ENCODE assay signal across 1 cellular context in the genomic region with DNA sequence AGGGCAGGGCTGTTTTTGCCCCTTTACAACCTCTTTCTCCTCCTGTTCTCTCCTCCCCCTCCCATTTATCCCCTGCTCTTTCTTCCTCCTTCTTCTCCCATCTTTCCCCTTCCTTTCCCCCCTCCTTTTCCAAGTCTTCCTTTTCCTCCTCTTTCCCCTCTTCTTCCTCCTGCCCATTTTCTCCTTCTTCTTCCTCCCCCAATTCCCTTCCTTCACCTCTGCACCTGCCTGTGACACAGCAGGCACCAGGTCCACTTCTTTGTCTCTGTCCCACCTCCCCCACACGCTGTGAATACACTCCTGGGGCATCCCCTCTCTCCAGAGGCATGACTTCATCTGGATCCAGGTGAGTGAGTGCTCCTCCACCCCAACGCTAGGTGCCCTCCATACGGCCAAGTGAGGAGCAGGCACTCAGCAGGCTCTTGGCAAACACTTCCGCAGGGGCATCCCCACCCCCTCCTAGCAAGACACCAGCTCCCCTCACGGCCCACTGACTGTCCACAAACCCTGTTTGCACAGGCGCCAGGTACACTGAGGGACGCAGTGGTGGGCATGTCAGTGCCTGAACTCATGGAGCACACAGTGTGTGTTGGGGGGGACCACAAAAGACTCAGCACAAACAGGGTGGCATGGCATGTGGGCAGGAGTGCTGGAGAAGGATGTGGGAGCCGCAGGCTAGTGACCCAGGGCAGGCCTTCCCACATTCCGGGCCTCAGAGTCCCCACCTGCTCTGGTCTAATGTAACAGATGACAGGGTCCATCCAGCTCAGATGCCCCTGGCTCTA.
TF ChIP-seq lines count a peak whose summit lies in the region.

No MANE protein-coding gene starts in this region.

TF ChIP-seq in HepG2, 621 proteins besides CTCF, POLR2A, EP300 and RAD21 (continues in another document):
- TF ChIP-seq HNRNPL (IDR thresholded peaks at IDR 0.05; ENCODE audit: low read depth, low read length), result peak; percentile 81; the same call in 1 of the 2 replicates
- TF ChIP-seq EED (CRISPR knock-in tag; IDR thresholded peaks at IDR 0.05), result peak; percentile 82; the same call in 1 of the 2 replicates
- TF ChIP-seq GABPB1 (CRISPR knock-in tag; IDR thresholded peaks at IDR 0.05), result 0 out of 2 replicates have a peak, but pooled peaks have one; percentile 12
- TF ChIP-seq ZNF546 (CRISPR knock-in tag; conservative IDR thresholded peaks at IDR 0.05), result 0 out of 2 replicates have a peak, but pooled peaks have one; percentile 9
- TF ChIP-seq, protein P1, sequence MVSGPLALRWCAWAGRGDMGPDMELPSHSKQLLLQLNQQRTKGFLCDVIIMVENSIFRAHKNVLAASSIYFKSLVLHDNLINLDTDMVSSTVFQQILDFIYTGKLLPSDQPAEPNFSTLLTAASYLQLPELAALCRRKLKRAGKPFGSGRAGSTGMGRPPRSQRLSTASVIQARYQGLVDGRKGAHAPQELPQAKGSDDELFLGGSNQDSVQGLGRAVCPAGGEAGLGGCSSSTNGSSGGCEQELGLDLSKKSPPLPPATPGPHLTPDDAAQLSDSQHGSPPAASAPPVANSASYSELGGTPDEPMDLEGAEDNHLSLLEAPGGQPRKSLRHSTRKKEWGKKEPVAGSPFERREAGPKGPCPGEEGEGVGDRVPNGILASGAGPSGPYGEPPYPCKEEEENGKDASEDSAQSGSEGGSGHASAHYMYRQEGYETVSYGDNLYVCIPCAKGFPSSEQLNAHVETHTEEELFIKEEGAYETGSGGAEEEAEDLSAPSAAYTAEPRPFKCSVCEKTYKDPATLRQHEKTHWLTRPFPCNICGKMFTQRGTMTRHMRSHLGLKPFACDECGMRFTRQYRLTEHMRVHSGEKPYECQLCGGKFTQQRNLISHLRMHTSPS (CRISPR knock-in tag; IDR thresholded peaks at IDR 0.05; ENCODE audit: low read depth), result peak; percentile 60; the same call in 1 of the 2 replicates
- 0 out of 2 replicates have a peak, but pooled peaks have one; percentile 37 for TF ChIP-seq ZNF567 (CRISPR knock-in tag; IDR thresholded peaks at IDR 0.05; ENCODE audit: borderline replicate concordance)
- no peak for TF ChIP-seq WIZ (CRISPR knock-in tag; IDR thresholded peaks at IDR 0.05)
- 0 out of 2 replicates have a peak, but pooled peaks have one; percentile 31 for TF ChIP-seq ZNF577 (CRISPR knock-in tag; IDR thresholded peaks at IDR 0.05; ENCODE audit: borderline replicate concordance, low read depth)
- peak; percentile 30; the same call in 1 of the 2 replicates for TF ChIP-seq ZNF891 (CRISPR knock-in tag; IDR thresholded peaks at IDR 0.05)
- TF ChIP-seq, protein P2, sequence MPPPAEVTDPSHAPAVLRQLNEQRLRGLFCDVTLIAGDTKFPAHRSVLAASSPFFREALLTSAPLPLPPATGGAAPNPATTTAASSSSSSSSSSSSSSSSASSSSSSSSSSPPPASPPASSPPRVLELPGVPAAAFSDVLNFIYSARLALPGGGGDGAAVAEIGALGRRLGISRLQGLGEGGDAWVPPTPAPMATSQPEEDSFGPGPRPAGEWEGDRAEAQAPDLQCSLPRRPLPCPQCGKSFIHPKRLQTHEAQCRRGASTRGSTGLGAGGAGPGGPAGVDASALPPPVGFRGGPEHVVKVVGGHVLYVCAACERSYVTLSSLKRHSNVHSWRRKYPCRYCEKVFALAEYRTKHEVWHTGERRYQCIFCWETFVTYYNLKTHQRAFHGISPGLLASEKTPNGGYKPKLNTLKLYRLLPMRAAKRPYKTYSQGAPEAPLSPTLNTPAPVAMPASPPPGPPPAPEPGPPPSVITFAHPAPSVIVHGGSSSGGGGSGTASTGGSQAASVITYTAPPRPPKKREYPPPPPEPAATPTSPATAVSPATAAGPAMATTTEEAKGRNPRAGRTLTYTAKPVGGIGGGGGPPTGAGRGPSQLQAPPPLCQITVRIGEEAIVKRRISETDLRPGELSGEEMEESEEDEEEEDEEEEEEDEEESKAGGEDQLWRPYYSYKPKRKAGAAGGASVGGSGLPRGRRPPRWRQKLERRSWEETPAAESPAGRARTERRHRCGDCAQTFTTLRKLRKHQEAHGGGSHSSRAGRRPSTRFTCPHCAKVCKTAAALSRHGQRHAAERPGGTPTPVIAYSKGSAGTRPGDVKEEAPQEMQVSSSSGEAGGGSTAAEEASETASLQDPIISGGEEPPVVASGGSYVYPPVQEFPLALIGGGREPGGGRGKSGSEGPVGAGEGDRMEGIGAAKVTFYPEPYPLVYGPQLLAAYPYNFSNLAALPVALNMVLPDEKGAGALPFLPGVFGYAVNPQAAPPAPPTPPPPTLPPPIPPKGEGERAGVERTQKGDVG (CRISPR knock-in tag; IDR thresholded peaks at IDR 0.05; ENCODE audit: borderline replicate concordance), result peak; percentile 5; the same call in 1 of the 2 replicates
- TF ChIP-seq, protein P3, sequence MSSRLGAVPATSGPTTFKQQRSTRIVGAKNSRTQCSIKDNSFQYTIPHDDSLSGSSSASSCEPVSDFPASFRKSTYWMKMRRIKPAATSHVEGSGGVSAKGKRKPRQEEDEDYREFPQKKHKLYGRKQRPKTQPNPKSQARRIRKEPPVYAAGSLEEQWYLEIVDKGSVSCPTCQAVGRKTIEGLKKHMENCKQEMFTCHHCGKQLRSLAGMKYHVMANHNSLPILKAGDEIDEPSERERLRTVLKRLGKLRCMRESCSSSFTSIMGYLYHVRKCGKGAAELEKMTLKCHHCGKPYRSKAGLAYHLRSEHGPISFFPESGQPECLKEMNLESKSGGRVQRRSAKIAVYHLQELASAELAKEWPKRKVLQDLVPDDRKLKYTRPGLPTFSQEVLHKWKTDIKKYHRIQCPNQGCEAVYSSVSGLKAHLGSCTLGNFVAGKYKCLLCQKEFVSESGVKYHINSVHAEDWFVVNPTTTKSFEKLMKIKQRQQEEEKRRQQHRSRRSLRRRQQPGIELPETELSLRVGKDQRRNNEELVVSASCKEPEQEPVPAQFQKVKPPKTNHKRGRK (CRISPR knock-in tag; IDR thresholded peaks at IDR 0.05), result peak; percentile 96
- TF ChIP-seq, protein P4, sequence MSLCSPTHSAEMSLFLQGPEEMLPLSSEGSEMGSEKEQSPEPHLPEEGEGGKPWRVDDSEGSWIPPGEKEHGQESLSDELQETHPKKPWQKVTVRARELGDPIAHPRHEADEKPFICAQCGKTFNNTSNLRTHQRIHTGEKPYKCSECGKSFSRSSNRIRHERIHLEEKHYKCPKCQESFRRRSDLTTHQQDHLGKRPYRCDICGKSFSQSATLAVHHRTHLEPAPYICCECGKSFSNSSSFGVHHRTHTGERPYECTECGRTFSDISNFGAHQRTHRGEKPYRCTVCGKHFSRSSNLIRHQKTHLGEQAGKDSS (CRISPR knock-in tag; IDR thresholded peaks at IDR 0.05; ENCODE audit: borderline replicate concordance, low read depth), result 0 out of 2 replicates have a peak, but pooled peaks have one; percentile 13
- TF ChIP-seq, protein P5, sequence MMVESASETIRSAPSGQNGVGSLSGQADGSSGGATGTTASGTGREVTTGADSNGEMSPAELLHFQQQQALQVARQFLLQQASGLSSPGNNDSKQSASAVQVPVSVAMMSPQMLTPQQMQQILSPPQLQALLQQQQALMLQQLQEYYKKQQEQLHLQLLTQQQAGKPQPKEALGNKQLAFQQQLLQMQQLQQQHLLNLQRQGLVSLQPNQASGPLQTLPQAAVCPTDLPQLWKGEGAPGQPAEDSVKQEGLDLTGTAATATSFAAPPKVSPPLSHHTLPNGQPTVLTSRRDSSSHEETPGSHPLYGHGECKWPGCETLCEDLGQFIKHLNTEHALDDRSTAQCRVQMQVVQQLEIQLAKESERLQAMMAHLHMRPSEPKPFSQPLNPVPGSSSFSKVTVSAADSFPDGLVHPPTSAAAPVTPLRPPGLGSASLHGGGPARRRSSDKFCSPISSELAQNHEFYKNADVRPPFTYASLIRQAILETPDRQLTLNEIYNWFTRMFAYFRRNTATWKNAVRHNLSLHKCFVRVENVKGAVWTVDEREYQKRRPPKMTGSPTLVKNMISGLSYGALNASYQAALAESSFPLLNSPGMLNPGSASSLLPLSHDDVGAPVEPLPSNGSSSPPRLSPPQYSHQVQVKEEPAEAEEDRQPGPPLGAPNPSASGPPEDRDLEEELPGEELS (CRISPR knock-in tag; IDR thresholded peaks at IDR 0.05), result 0 out of 2 replicates have a peak, but pooled peaks have one; percentile 1
- peak; percentile 32; the same call in 1 of the 2 replicates for TF ChIP-seq MYC (CRISPR knock-in tag; IDR thresholded peaks at IDR 0.05; ENCODE audit: borderline replicate concordance)
- 0 out of 2 replicates have a peak, but pooled peaks have one; percentile 2 for TF ChIP-seq ZFP90 (CRISPR knock-in tag; IDR thresholded peaks at IDR 0.05; ENCODE audit: borderline replicate concordance)
- TF ChIP-seq, protein P6, sequence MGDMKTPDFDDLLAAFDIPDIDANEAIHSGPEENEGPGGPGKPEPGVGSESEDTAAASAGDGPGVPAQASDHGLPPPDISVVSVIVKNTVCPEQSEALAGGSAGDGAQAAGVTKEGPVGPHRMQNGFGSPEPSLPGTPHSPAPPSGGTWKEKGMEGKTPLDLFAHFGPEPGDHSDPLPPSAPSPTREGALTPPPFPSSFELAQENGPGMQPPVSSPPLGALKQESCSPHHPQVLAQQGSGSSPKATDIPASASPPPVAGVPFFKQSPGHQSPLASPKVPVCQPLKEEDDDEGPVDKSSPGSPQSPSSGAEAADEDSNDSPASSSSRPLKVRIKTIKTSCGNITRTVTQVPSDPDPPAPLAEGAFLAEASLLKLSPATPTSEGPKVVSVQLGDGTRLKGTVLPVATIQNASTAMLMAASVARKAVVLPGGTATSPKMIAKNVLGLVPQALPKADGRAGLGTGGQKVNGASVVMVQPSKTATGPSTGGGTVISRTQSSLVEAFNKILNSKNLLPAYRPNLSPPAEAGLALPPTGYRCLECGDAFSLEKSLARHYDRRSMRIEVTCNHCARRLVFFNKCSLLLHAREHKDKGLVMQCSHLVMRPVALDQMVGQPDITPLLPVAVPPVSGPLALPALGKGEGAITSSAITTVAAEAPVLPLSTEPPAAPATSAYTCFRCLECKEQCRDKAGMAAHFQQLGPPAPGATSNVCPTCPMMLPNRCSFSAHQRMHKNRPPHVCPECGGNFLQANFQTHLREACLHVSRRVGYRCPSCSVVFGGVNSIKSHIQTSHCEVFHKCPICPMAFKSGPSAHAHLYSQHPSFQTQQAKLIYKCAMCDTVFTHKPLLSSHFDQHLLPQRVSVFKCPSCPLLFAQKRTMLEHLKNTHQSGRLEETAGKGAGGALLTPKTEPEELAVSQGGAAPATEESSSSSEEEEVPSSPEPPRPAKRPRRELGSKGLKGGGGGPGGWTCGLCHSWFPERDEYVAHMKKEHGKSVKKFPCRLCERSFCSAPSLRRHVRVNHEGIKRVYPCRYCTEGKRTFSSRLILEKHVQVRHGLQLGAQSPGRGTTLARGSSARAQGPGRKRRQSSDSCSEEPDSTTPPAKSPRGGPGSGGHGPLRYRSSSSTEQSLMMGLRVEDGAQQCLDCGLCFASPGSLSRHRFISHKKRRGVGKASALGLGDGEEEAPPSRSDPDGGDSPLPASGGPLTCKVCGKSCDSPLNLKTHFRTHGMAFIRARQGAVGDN (CRISPR knock-in tag; IDR thresholded peaks at IDR 0.05), result peak; percentile 23; the same call in 1 of the 2 replicates
- 0 out of 2 replicates have a peak, but pooled peaks have one; percentile 7 for TF ChIP-seq ZNF879 (CRISPR knock-in tag; IDR thresholded peaks at IDR 0.05)
- peak; percentile 18; the same call in 1 of the 2 replicates for TF ChIP-seq MTA1 (CRISPR knock-in tag; IDR thresholded peaks at IDR 0.05; ENCODE audit: borderline replicate concordance)
- TF ChIP-seq NFE2L2 (IDR thresholded peaks at IDR 0.05; ENCODE audit: low read length), result no peak
- no peak for TF ChIP-seq ZNF616 (CRISPR knock-in tag; IDR thresholded peaks at IDR 0.05; ENCODE audit: low read depth)
- TF ChIP-seq ZNF883 (CRISPR knock-in tag; IDR thresholded peaks at IDR 0.05; ENCODE audit: not compliant biosample characterization), result no peak
- TF ChIP-seq, protein P7, sequence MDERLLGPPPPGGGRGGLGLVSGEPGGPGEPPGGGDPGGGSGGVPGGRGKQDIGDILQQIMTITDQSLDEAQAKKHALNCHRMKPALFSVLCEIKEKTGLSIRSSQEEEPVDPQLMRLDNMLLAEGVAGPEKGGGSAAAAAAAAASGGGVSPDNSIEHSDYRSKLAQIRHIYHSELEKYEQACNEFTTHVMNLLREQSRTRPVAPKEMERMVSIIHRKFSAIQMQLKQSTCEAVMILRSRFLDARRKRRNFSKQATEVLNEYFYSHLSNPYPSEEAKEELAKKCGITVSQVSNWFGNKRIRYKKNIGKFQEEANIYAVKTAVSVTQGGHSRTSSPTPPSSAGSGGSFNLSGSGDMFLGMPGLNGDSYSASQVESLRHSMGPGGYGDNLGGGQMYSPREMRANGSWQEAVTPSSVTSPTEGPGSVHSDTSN (CRISPR knock-in tag; IDR thresholded peaks at IDR 0.05), result 0 out of 2 replicates have a peak, but pooled peaks have one; percentile 20
- no peak for TF ChIP-seq GTF3A (CRISPR knock-in tag; conservative IDR thresholded peaks at IDR 0.05)
- peak; percentile 7; the same call in 1 of the 2 replicates for TF ChIP-seq SALL1 (CRISPR knock-in tag; IDR thresholded peaks at IDR 0.05)
- TF ChIP-seq SALL2 (CRISPR knock-in tag; IDR thresholded peaks at IDR 0.05), result 0 out of 2 replicates have a peak, but pooled peaks have one; percentile 17
- TF ChIP-seq PCBP2 (optimal IDR thresholded peaks at IDR 0.05; ENCODE audit: low read depth, low read length, poor library complexity, severe bottlenecking), result peak; percentile 95
- 0 out of 2 replicates have a peak, but pooled peaks have one; percentile 25 for TF ChIP-seq ZBTB7A (CRISPR knock-in tag; IDR thresholded peaks at IDR 0.05)
- TF ChIP-seq, protein P8, sequence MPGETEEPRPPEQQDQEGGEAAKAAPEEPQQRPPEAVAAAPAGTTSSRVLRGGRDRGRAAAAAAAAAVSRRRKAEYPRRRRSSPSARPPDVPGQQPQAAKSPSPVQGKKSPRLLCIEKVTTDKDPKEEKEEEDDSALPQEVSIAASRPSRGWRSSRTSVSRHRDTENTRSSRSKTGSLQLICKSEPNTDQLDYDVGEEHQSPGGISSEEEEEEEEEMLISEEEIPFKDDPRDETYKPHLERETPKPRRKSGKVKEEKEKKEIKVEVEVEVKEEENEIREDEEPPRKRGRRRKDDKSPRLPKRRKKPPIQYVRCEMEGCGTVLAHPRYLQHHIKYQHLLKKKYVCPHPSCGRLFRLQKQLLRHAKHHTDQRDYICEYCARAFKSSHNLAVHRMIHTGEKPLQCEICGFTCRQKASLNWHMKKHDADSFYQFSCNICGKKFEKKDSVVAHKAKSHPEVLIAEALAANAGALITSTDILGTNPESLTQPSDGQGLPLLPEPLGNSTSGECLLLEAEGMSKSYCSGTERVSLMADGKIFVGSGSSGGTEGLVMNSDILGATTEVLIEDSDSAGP (CRISPR knock-in tag; IDR thresholded peaks at IDR 0.05; ENCODE audit: borderline replicate concordance), result peak; percentile 30; the same call in 1 of the 2 replicates
- no peak for TF ChIP-seq TARDBP (CRISPR knock-in tag; IDR thresholded peaks at IDR 0.05)
